Comparison of ENCODE assay signal across 1 cellular context in the genomic region with DNA sequence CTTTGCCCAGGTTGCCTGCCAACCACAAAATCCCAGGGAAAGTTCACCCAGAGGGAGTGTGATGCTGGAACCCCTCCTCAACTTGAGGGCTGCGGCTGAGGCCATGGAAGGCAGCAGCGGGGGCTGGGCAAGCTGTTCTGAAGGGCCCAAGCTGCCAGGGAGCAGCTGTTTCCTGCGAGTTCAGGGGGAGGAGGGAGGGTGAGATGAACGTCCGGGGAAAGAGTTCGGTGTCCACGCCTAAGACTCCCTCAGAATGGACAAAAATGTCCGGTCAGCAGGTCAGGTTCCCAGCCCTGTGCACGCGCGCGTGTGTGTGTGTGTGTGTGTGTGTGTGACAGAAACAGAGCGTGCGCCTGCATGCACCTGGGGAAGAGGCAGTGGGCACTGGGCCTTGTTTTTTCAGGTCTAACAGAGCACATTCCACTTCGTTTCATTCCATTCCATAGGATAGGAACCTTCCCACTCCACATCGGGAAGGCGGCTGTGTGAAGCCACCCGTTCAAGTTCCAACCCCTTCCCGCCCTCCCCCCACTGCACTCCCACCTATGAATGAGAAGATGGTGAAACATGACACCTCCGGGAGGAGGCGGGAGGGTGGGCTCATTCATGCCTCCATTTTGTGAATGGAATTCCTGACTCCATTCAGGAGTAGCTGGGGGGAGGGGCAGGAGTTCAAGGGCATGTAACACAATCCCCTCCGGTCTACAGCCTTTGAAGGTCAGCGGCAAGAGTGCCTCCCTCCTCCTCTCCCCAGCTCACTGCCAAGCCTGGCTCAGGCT.
A peak's percentile ranks its signal among the peaks of the same experiment; 100 is the strongest.
TF ChIP-seq lines count a peak whose summit lies in the region.

No MANE protein-coding gene starts in this region.

TF ChIP-seq in HepG2, 621 proteins besides CTCF, POLR2A, EP300 and RAD21 (continued from another document and continues in another):
- TF ChIP-seq ZNF513 (CRISPR knock-in tag; conservative IDR thresholded peaks at IDR 0.05) (no peak), MED1 (CRISPR knock-in tag; IDR thresholded peaks at IDR 0.05) (peak; percentile 98), GABPA (IDR thresholded peaks at IDR 0.05; ENCODE audit: low read depth, low read length) (peak; percentile 26; the same call in 1 of the 2 replicates), GABPA (CRISPR knock-in tag; IDR thresholded peaks at IDR 0.05; ENCODE audit: low read depth) (peak; percentile 75), FLYWCH1 (CRISPR knock-in tag; IDR thresholded peaks at IDR 0.05) (peak; percentile 79; the same call in 1 of the 2 replicates), ZNF20 (CRISPR knock-in tag; IDR thresholded peaks at IDR 0.05) (no peak), PITX1 (CRISPR knock-in tag; IDR thresholded peaks at IDR 0.05) (peak; percentile 97), FOXA1 (IDR thresholded peaks at IDR 0.05) (no peak), FOXA1 (CRISPR knock-in tag; IDR thresholded peaks at IDR 0.05) (peak; percentile 88), ZNF451 (CRISPR knock-in tag; IDR thresholded peaks at IDR 0.05) (peak; percentile 94), ELF1 (CRISPR knock-in tag; IDR thresholded peaks at IDR 0.05) (peak; percentile 63), POLR2AphosphoS2 (IDR thresholded peaks at IDR 0.05; ENCODE audit: low read depth, low read length) (peak; percentile 62; the same call in 1 of the 2 replicates), ZBTB8A (CRISPR knock-in tag; IDR thresholded peaks at IDR 0.05; ENCODE audit: borderline replicate concordance, low read depth) (0 out of 2 replicates have a peak, but pooled peaks have one; percentile 65), ZNF609 (CRISPR knock-in tag; IDR thresholded peaks at IDR 0.05; ENCODE audit: borderline replicate concordance) (peak; percentile 99), ZNF605 (CRISPR knock-in tag; IDR thresholded peaks at IDR 0.05) (peak; percentile 97), ISL2 (CRISPR knock-in tag; IDR thresholded peaks at IDR 0.05) (peak; percentile 87), ZNF558 (CRISPR knock-in tag; IDR thresholded peaks at IDR 0.05; ENCODE audit: borderline replicate concordance) (peak; percentile 62; the same call in 1 of the 2 replicates), ASH2L (IDR thresholded peaks at IDR 0.05; ENCODE audit: insufficient read length, low read depth, low read length) (peak; percentile 87), PHB2 (IDR thresholded peaks at IDR 0.05; ENCODE audit: partially characterized antibody) (no peak), ZNF124 (CRISPR knock-in tag; IDR thresholded peaks at IDR 0.05) (no peak; the same call in 1 of the 2 replicates), UBTF (CRISPR knock-in tag; IDR thresholded peaks at IDR 0.05) (peak; percentile 87), KDM4B (CRISPR knock-in tag; IDR thresholded peaks at IDR 0.05) (peak; percentile 92), ZNF230 (CRISPR knock-in tag; IDR thresholded peaks at IDR 0.05) (peak; percentile 74; the same call in 1 of the 2 replicates)
- TF ChIP-seq, protein P1, sequence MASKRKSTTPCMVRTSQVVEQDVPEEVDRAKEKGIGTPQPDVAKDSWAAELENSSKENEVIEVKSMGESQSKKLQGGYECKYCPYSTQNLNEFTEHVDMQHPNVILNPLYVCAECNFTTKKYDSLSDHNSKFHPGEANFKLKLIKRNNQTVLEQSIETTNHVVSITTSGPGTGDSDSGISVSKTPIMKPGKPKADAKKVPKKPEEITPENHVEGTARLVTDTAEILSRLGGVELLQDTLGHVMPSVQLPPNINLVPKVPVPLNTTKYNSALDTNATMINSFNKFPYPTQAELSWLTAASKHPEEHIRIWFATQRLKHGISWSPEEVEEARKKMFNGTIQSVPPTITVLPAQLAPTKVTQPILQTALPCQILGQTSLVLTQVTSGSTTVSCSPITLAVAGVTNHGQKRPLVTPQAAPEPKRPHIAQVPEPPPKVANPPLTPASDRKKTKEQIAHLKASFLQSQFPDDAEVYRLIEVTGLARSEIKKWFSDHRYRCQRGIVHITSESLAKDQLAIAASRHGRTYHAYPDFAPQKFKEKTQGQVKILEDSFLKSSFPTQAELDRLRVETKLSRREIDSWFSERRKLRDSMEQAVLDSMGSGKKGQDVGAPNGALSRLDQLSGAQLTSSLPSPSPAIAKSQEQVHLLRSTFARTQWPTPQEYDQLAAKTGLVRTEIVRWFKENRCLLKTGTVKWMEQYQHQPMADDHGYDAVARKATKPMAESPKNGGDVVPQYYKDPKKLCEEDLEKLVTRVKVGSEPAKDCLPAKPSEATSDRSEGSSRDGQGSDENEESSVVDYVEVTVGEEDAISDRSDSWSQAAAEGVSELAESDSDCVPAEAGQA (IDR thresholded peaks at IDR 0.05; ENCODE audit: low read depth), result peak; percentile 95
- TF ChIP-seq, protein P1 (CRISPR knock-in tag; IDR thresholded peaks at IDR 0.05; ENCODE audit: borderline replicate concordance), result no peak
- TF ChIP-seq, protein P2, sequence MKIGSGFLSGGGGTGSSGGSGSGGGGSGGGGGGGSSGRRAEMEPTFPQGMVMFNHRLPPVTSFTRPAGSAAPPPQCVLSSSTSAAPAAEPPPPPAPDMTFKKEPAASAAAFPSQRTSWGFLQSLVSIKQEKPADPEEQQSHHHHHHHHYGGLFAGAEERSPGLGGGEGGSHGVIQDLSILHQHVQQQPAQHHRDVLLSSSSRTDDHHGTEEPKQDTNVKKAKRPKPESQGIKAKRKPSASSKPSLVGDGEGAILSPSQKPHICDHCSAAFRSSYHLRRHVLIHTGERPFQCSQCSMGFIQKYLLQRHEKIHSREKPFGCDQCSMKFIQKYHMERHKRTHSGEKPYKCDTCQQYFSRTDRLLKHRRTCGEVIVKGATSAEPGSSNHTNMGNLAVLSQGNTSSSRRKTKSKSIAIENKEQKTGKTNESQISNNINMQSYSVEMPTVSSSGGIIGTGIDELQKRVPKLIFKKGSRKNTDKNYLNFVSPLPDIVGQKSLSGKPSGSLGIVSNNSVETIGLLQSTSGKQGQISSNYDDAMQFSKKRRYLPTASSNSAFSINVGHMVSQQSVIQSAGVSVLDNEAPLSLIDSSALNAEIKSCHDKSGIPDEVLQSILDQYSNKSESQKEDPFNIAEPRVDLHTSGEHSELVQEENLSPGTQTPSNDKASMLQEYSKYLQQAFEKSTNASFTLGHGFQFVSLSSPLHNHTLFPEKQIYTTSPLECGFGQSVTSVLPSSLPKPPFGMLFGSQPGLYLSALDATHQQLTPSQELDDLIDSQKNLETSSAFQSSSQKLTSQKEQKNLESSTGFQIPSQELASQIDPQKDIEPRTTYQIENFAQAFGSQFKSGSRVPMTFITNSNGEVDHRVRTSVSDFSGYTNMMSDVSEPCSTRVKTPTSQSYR (CRISPR knock-in tag; IDR thresholded peaks at IDR 0.05; ENCODE audit: borderline replicate concordance), result peak; percentile 100
- TF ChIP-seq, protein P3, sequence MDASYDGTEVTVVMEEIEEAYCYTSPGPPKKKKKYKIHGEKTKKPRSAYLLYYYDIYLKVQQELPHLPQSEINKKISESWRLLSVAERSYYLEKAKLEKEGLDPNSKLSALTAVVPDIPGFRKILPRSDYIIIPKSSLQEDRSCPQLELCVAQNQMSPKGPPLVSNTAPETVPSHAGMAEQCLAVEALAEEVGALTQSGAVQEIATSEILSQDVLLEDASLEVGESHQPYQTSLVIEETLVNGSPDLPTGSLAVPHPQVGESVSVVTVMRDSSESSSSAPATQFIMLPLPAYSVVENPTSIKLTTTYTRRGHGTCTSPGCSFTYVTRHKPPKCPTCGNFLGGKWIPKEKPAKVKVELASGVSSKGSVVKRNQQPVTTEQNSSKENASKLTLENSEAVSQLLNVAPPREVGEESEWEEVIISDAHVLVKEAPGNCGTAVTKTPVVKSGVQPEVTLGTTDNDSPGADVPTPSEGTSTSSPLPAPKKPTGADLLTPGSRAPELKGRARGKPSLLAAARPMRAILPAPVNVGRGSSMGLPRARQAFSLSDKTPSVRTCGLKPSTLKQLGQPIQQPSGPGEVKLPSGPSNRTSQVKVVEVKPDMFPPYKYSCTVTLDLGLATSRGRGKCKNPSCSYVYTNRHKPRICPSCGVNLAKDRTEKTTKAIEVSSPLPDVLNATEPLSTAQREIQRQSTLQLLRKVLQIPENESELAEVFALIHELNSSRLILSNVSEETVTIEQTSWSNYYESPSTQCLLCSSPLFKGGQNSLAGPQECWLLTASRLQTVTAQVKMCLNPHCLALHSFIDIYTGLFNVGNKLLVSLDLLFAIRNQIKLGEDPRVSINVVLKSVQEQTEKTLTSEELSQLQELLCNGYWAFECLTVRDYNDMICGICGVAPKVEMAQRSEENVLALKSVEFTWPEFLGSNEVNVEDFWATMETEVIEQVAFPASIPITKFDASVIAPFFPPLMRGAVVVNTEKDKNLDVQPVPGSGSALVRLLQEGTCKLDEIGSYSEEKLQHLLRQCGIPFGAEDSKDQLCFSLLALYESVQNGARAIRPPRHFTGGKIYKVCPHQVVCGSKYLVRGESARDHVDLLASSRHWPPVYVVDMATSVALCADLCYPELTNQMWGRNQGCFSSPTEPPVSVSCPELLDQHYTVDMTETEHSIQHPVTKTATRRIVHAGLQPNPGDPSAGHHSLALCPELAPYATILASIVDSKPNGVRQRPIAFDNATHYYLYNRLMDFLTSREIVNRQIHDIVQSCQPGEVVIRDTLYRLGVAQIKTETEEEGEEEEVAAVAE (CRISPR knock-in tag; IDR thresholded peaks at IDR 0.05; ENCODE audit: borderline replicate concordance), result peak; percentile 74
